ENCODE assay signal across 19 cellular contexts in the genomic region with DNA sequence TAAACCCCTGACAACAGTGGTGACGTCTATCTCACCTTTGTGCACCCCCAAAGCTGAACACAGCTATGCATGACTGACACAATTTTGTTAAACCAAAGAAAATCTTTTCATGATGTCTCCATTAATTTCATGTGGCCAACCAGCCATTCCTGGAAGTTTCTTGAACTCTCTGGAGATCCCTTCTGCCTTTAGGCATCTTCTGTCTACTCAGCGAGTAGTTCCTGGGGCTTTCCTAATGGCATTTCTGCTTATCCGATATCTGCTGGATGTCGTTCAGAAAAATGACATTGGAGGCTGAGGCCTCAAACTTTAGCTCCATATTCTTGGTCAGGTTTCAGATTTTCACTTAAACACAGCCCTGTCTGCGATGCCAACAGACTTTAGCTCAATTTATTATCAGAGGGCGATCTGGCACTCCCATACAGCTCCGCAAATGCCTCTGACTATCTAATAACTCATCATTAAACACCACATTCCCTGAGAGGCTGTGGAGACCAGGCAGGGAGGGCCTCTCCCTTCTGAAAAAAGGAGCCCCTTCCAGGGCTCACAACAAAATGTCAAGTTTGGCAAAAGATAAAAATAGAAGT. TPM values are rescaled to one million over a fixed set of nuclear protein-coding genes. Genes with fewer than 3 reads are reported as not detected.
DNase-seq lines count a peak whose midpoint lies in the region; ATAC-seq, FAIRE-seq and TF ChIP-seq lines count a peak whose summit lies in the region.
"Had no signal": no experiment of that assay in that cellular context is flagged by ENCODE, and none has a peak within 500 bp of the region (broad histone marks: within the 10 kb centered on the region; RNA-seq: fewer than 3 reads in every experiment).

No MANE protein-coding gene starts in this region.

- H3K9ac ChIP-seq in keratinocyte (ENCODE audit: control insufficient read depth, extremely low read depth, insufficient read depth, low read length): peak overlapping the region; percentile 59

- peak overlapping the region; percentile 56 for H2AFZ ChIP-seq in keratinocyte (ENCODE audit: control insufficient read depth, low read length)

- H3K9me3 ChIP-seq in WERI-Rb-1 (ENCODE audit: severe bottlenecking) (no peaks in the 10 kb centered on the region), keratinocyte (ENCODE audit: control insufficient read depth, low read depth, low read length) (no peaks in the 10 kb centered on the region), tibial artery (no peaks in the 10 kb centered on the region)
- H3K9me3 ChIP-seq: Peyer's patch, psoas muscle had no signal

- no peak for ATAC-seq in GM18519 (IDR thresholded peaks at IDR 0.05; ENCODE audit: low FRiP score, unreplicated experiment)
- ATAC-seq: psoas muscle had no signal

- no peaks in the 10 kb centered on the region for H4K20me1 ChIP-seq in keratinocyte (ENCODE audit: control insufficient read depth, extremely low read depth, insufficient read depth, low read length)

- H3K36me3 ChIP-seq in WERI-Rb-1 (no peaks in the 10 kb centered on the region), keratinocyte (ENCODE audit: control insufficient read depth in 2 of 2, extremely low read depth in 1 of 2, insufficient read depth in 2 of 2, low read length in 2 of 2) (no peaks in the 10 kb centered on the region), tibial artery (no peaks in the 10 kb centered on the region)
- H3K36me3 ChIP-seq: Peyer's patch had no signal

- DNase-seq in ELR (ENCODE audit: low read depth) (peak; percentile 54), WERI-Rb-1 (no peak), keratinocyte (ENCODE audit: low read depth, low spot score) (no peak), tibial artery (no peak), hepatic stellate cell (ENCODE audit: low spot score) (no peak), GM13977 (ENCODE audit: low spot score) (no peak)
- DNase-seq: activated B cell treated with CpG ODN at 0.5 μM for 24 hours; activated CD4-positive, alpha-beta memory T cell treated with anti-CD3 and anti-CD28 coated beads for 36 hours; activated naive CD4-positive, alpha-beta T cell; AML-193; amniotic stem cell; DMS53; H7; Kasumi-1; NCI-H1930; NCI-H2227 treated with DMSO at 0.1 percent for 48 hours; Peyer's patch; psoas muscle had no signal

- no peaks in the 10 kb centered on the region for H3K9me1 ChIP-seq in keratinocyte (ENCODE audit: control insufficient read depth, extremely low read depth, insufficient read depth, low read length)

- H3K27me3 ChIP-seq in WERI-Rb-1 (ENCODE audit: insufficient read depth, low read depth, severe bottlenecking): no peaks in the 10 kb centered on the region
- H3K27me3 ChIP-seq in keratinocyte (ENCODE audit: control insufficient read depth, extremely low read depth, insufficient read depth, low read length): no peaks in the 10 kb centered on the region
- H3K27me3 ChIP-seq in tibial artery: no peaks in the 10 kb centered on the region
- H3K27me3 ChIP-seq: Peyer's patch had no signal

- intact Hi-C loops in tibial artery (cut with DNase I; ENCODE audit: low total_unique reads): loop anchor here (10.0 kb wide), 1 partner anchor 165 kb away; no protein-coding TSS in a partner anchor

- in situ Hi-C loops in GM13977 (cut with MboI; ENCODE audit: low pct_unique_long_range_greater_than_20kb, low sequenced_read_pairs, unreplicated experiment): no loop called here

- dilution Hi-C loops in keratinocyte (cut with MboI; ENCODE audit: extremely low pct_ligation_motif_present, low sequenced_read_pairs): no loop called here

- peak; percentile 89 for FAIRE-seq in keratinocyte (lab: Jason Lieb, UNC)

- peak overlapping the region; percentile 67 for H3K4me2 ChIP-seq in keratinocyte (ENCODE audit: control insufficient read depth, extremely low read depth, insufficient read depth, low read depth, low read length)

- H3K4me3 ChIP-seq in WERI-Rb-1 (ENCODE audit: low read depth, low read length) (no peak overlapping the region), keratinocyte (ENCODE audit: control insufficient read depth in 2 of 3, extremely low read depth in 1 of 3, insufficient read depth in 2 of 3, low read depth in 1 of 3, low read length in 3 of 3) (peak overlapping the region in 1 of 3 experiments; percentile 19), tibial artery (no peak overlapping the region)
- H3K4me3 ChIP-seq: Peyer's patch, psoas muscle had no signal

- TF ChIP-seq CTCF in WERI-Rb-1 (IDR thresholded peaks at IDR 0.05; ENCODE audit: low read depth, low read length) (no peak), keratinocyte (optimal IDR thresholded peaks at IDR 0.05 in 1 of 3, IDR thresholded peaks at IDR 0.05 in 1 of 3, conservative IDR thresholded peaks at IDR 0.05 in 1 of 3; ENCODE audit: extremely low read depth in 1 of 3, insufficient read depth in 2 of 3, low read length in 3 of 3) (no peak), tibial artery (IDR thresholded peaks at IDR 0.05) (no peak), GM13977 (IDR thresholded peaks at IDR 0.05; ENCODE audit: extremely low read depth, insufficient read depth, missing control alignments) (no peak)

- H3K27ac ChIP-seq in WERI-Rb-1: peak overlapping the region; percentile 32
- H3K27ac ChIP-seq in keratinocyte (ENCODE audit: control insufficient read depth, insufficient read depth, low read length): peak overlapping the region; percentile 98
- peak overlapping the region; percentile 77 to 80 for H3K27ac ChIP-seq in tibial artery
- H3K27ac ChIP-seq: Peyer's patch, psoas muscle had no signal

- H3K79me2 ChIP-seq in keratinocyte (ENCODE audit: control insufficient read depth, insufficient read depth, low read length): no peaks in the 10 kb centered on the region

- H3K4me1 ChIP-seq in keratinocyte (ENCODE audit: control insufficient read depth, extremely low read depth, insufficient read depth, low read length) (peaks cover 47% of the 10 kb centered on the region), tibial artery (peaks cover 0 to 85% (median 53%) of the 10 kb centered on the region in 4 donors)

RNA-seq across cellular contexts. Expression of a gene that starts 46.4 kb away (rescaled TPM):
- 58.5 to 61.4 TPM (median 60.3 TPM) in 3 replicates for polyA plus RNA-seq in keratinocyte
- 143 TPM for polyA plus RNA-seq in keratinocyte (2011; ENCODE audit: low read depth)
- 29.1 and 35.4 TPM in 2 replicates for polyA plus RNA-seq in keratinocyte (2011; cell fraction: cytosol; rRNA removed)
- polyA plus RNA-seq in keratinocyte (2011; cell fraction: nucleus; rRNA removed): 122 and 140 TPM in 2 replicates
- 37.3 and 92.4 TPM in 2 replicates for polyA plus RNA-seq in keratinocyte (2012; ENCODE audit: low replicate concordance)
- polyA minus RNA-seq in keratinocyte: 46.3 to 57.2 TPM (median 49.1 TPM) in 3 replicates
- 34.7 TPM for polyA minus RNA-seq in keratinocyte (2011; cell fraction: cytosol; rRNA and poly(A)+ RNA removed)
- polyA minus RNA-seq in keratinocyte (2011; cell fraction: nucleus; rRNA and poly(A)+ RNA removed): 70.5 and 112 TPM in 2 replicates

Comparison
In these comparisons a context has a peak if more than half of its experiments do, and no peak if none do; other contexts are left out.
1. H3K27ac ChIP-seq: peak in every context shown above with its lines; median percentile 98 in keratinocyte; 78 in tibial artery; 32 in WERI-Rb-1.